In genomic region chr4:184151988-184152485, GRCh38 we compare ENCODE assay signal across 26 cellular contexts.
"Had no signal": no experiment of that assay in that cellular context is flagged by ENCODE, and none has a peak within 500 bp of the region (broad histone marks: within the 10 kb centered on the region; RNA-seq: fewer than 3 reads in every experiment).

No MANE protein-coding gene starts in this region.

- H3K4me3 ChIP-seq: colonic mucosa, esophagus squamous epithelium, gastrocnemius medialis, heart right ventricle, left lung, lower lobe of right lung had no signal

- H3K9me3 ChIP-seq: colonic mucosa, esophagus squamous epithelium, gastrocnemius medialis, heart right ventricle, left lung, lower lobe of right lung had no signal

- H3K4me3 Mint-ChIP-seq: dendritic cell treated with granulocyte-macrophage colony-stimulating factor and Interleukin-4, amounts not matched to agents 40 ng/mL and 50 ng/mL, for 4 days; effector memory CD8-positive, alpha-beta T cell; endodermal cell had no signal

- FAIRE-seq: endometrium, islet of Langerhans, keratinocyte had no signal

- H3K27ac ChIP-seq: colonic mucosa, epithelial cell of prostate, esophagus squamous epithelium, gastrocnemius medialis, heart right ventricle, left lung, lower lobe of right lung had no signal

- H3K4me1 ChIP-seq: colonic mucosa had no signal

- H3K27me3 ChIP-seq: colonic mucosa, esophagus squamous epithelium, gastrocnemius medialis, heart right ventricle, left lung had no signal

- DNase-seq: colonic mucosa; cortex of kidney; effector CD8-positive, alpha-beta T cell; effector memory CD8-positive, alpha-beta T cell; endodermal cell; erythroblast; esophagus squamous epithelium; foreskin fibroblast; foreskin melanocyte; gastrocnemius medialis; glutamatergic neuron; head of caudate nucleus; heart right ventricle; hippocampal formation; left cardiac atrium; left lung; left ventricle myocardium superior; lower lobe of right lung; mesendoderm; midbrain had no signal

- H3K27me3 Mint-ChIP-seq: dendritic cell treated with granulocyte-macrophage colony-stimulating factor and Interleukin-4, amounts not matched to agents 40 ng/mL and 50 ng/mL, for 4 days had no signal

- H3K9me3 Mint-ChIP-seq: dendritic cell treated with granulocyte-macrophage colony-stimulating factor and Interleukin-4, amounts not matched to agents 40 ng/mL and 50 ng/mL, for 4 days; effector memory CD8-positive, alpha-beta T cell; endodermal cell had no signal

- H3K27ac Mint-ChIP-seq: dendritic cell treated with granulocyte-macrophage colony-stimulating factor and Interleukin-4, amounts not matched to agents 40 ng/mL and 50 ng/mL, for 4 days; effector memory CD8-positive, alpha-beta T cell; endodermal cell had no signal

- ATAC-seq: effector memory CD8-positive, alpha-beta T cell; esophagus mucosa; gastrocnemius medialis; heart right ventricle; left cardiac atrium; left ventricle myocardium superior had no signal

- H3K36me3 ChIP-seq: colonic mucosa, esophagus squamous epithelium, gastrocnemius medialis, heart right ventricle, left lung, lower lobe of right lung had no signal
